ENCODE assay signal across 1 cellular context in the genomic region with DNA sequence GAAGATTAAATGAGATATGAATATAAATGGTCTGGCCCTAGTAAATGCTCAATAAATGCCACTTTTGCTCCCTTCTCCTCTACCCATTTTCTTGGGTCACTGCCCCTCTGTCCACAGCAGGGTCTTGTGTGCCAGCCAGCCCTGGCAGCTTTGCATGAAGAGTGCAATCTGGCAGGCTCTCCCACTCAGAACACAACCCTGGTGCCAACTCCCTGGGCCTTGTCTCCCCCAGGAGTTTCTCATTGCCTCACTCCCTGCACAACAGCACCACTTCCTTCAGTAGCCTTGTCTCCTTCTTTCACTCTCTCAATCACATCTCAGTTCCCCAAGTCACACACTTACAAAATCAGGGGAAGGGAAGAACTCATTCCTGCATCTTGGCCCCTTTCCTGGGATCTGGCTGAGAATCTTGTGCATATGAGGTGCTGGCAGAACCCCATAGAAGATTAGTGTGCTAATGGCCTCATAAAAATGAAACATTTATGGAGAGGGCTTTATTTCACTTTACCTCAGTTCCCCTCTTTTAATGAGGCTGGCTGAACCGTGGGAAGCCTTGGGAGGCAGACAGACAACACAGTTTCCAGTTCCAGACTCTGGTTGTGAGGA.
TF ChIP-seq lines count a peak whose summit lies in the region.

No MANE protein-coding gene starts in this region.

TF ChIP-seq in HEK293, 187 proteins besides CTCF, POLR2A, EP300 and RAD21 (continued from another document):
- TF ChIP-seq, protein P1, sequence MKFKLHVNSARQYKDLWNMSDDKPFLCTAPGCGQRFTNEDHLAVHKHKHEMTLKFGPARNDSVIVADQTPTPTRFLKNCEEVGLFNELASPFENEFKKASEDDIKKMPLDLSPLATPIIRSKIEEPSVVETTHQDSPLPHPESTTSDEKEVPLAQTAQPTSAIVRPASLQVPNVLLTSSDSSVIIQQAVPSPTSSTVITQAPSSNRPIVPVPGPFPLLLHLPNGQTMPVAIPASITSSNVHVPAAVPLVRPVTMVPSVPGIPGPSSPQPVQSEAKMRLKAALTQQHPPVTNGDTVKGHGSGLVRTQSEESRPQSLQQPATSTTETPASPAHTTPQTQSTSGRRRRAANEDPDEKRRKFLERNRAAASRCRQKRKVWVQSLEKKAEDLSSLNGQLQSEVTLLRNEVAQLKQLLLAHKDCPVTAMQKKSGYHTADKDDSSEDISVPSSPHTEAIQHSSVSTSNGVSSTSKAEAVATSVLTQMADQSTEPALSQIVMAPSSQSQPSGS (tag by site-specific recombination; IDR thresholded peaks at IDR 0.05; ENCODE audit: low read depth), result no peak
- no peak for TF ChIP-seq GLIS1 (tag by site-specific recombination; IDR thresholded peaks at IDR 0.05)
